Comparison of ENCODE assay signal across 8 cellular contexts in the genomic region with DNA sequence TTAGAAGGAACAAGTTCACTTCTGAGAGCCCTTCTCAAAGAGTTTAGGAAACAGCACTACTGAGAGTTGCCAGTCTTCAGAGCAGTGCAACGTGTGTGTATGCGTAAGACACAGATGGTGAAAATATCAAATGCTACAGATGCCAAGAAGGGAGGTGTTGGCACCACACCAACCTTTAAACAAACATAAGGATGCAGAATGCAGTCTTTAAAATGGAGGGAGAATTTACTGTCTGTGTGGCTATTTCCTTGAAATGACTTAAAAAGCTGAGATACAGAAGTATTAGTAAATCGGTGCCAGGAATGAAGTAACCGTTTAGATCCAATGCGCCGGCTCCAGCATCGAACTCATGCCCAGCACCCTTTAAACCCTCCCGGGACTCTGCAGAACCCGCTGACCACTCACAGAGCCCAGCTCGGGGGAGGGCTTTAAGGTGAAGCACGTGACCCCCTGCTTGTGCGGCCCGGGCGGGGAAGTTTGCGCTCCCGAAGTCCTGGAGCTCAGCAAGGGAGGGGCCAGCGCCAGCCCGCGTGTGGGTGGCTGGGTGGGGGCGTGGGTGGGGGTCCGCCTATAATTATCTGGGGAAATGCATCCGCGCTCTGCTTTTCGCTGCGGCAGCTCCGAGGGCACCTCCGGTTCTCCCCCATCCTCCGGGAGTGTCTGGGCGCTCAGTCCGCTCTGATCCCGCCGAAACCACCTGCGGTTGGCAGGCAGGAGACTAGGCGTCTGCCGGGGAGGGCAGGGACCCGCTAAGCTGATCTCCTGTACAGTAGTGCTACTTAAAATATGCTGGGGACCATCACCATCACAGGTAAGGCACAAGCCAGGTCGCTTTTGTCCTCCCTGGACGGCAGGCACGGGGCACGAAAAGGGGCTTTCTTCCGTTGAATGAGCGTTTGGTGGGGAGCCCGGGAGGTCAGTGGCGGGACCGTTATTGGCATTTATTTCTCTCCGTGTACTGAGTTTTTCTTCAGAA.
DNase-seq lines count a peak whose midpoint lies in the region; ATAC-seq and TF ChIP-seq lines count a peak whose summit lies in the region.

No MANE protein-coding gene starts in this region.

- H3K4me3 ChIP-seq in CD8-positive, alpha-beta T cell (ENCODE audit: low read depth, low read length): peak overlapping the region; percentile 24
- H3K4me3 ChIP-seq in KMS-11 (IDR thresholded peaks at IDR 0.05; ENCODE audit: insufficient read depth, low read depth, low read length): no peak overlapping the region
- peak overlapping the region; percentile 26 to 55 for H3K4me3 ChIP-seq in esophagus (ENCODE audit: low read depth in 1 of 2, low read length in 2 of 2)
- H3K4me3 ChIP-seq in mucosa of stomach (ENCODE audit: low read length): no peak overlapping the region
- H3K4me3 ChIP-seq in uterus: peak overlapping the region; percentile 44 to 54

- no peaks in the 10 kb centered on the region for H3K36me3 Mint-ChIP-seq in CD8-positive, alpha-beta T cell

- CTCF ChIA-PET in CD8-positive, alpha-beta T cell (lab: Charles Lee): interaction anchor here (0.5 to 8.3 kb wide), 47 partner anchors 9 to 907 kb away, joined by 3 to 242 read pairs (median 6); no protein-coding TSS in a partner anchor

- H4K20me1 ChIP-seq in KMS-11 (ENCODE audit: insufficient read depth): no peaks in the 10 kb centered on the region

- peaks cover 21% of the 10 kb centered on the region for H3K4me1 Mint-ChIP-seq in CD8-positive, alpha-beta T cell (ENCODE audit: low read depth)

- peaks cover 16% of the 10 kb centered on the region for H3K4me1 ChIP-seq in CD8-positive, alpha-beta T cell (ENCODE audit: insufficient read depth, low read length)
- peaks cover 23% of the 10 kb centered on the region for H3K4me1 ChIP-seq in KMS-11 (ENCODE audit: low read depth, poor library complexity, severe bottlenecking)
- H3K4me1 ChIP-seq in esophagus (ENCODE audit: control insufficient read depth in 2 of 2, insufficient read depth in 2 of 2, low read length in 1 of 2): peaks cover 2 to 4% of the 10 kb centered on the region in 2 donors
- H3K4me1 ChIP-seq in mucosa of stomach (ENCODE audit: control insufficient read depth, insufficient read depth, low read length): peaks cover 15% of the 10 kb centered on the region
- H3K4me1 ChIP-seq in uterus: no peaks in the 10 kb centered on the region

- no peak for TF ChIP-seq POLR2A in uterus (IDR thresholded peaks at IDR 0.05)

- POLR2A ChIA-PET in CD8-positive, alpha-beta T cell (lab: Charles Lee): interaction anchor here (0.6 to 1.3 kb wide), 5 partner anchors 10 to 1633 kb away, joined by 3 to 5 read pairs (median 3); no protein-coding TSS in a partner anchor

- no peaks in the 10 kb centered on the region for H3K9me3 ChIP-seq in CD8-positive, alpha-beta T cell (ENCODE audit: low read length)
- H3K9me3 ChIP-seq in esophagus (ENCODE audit: control insufficient read depth in 2 of 2, insufficient read depth in 1 of 2, low read depth in 1 of 2, low read length in 1 of 2): no peaks in the 10 kb centered on the region
- no peaks in the 10 kb centered on the region for H3K9me3 ChIP-seq in mucosa of stomach (ENCODE audit: control insufficient read depth, low read length)
- no peaks in the 10 kb centered on the region for H3K9me3 ChIP-seq in uterus

- H3K9ac ChIP-seq in KMS-11 (no peak overlapping the region), mucosa of stomach (ENCODE audit: low read length) (peak overlapping the region; percentile 17)

- intact Hi-C loops in CD8-positive, alpha-beta T cell (cut with DNase I, micrococcal nuclease): loop anchor here in 1 of 2 experiments (10.0 kb wide), 1 partner anchor 911 kb away; no protein-coding TSS in a partner anchor
- intact Hi-C loops in uterus (cut with DNase I; ENCODE audit: low total_unique reads): loop anchor here (10.0 kb wide), 1 partner anchor 81 kb away; no protein-coding TSS in a partner anchor

- no peaks in the 10 kb centered on the region for H3K36me3 ChIP-seq in CD8-positive, alpha-beta T cell (ENCODE audit: insufficient read depth, low read length)
- H3K36me3 ChIP-seq in KMS-11 (ENCODE audit: insufficient read depth) (no peaks in the 10 kb centered on the region), esophagus (ENCODE audit: control insufficient read depth in 2 of 2, insufficient read depth in 2 of 2, low read length in 1 of 2) (no peaks in the 10 kb centered on the region), mucosa of stomach (ENCODE audit: control insufficient read depth, insufficient read depth, low read length) (no peaks in the 10 kb centered on the region), uterus (no peaks in the 10 kb centered on the region)

- H3K4me2 ChIP-seq in KMS-11: peak overlapping the region; percentile 51

- 2% methylated on average over 46 of the region's 46 CpGs for WGBS in esophagus, 2 donors

- no peaks in the 10 kb centered on the region for H3K9me3 Mint-ChIP-seq in CD8-positive, alpha-beta T cell

- ATAC-seq in CD8-positive, alpha-beta T cell: peak; percentile 41
- no peak for ATAC-seq in HG02938 (IDR thresholded peaks at IDR 0.05; ENCODE audit: unreplicated experiment)

- no peak overlapping the region for H3K27ac ChIP-seq in CD8-positive, alpha-beta T cell (ENCODE audit: low read depth, low read length)
- H3K27ac ChIP-seq in KMS-11 (no peak overlapping the region), esophagus (ENCODE audit: low read depth in 2 of 2, low read length in 1 of 2) (peak overlapping the region; percentile 67 to 68), uterus (peak overlapping the region; percentile 73 to 80)

- H3K27ac Mint-ChIP-seq in CD8-positive, alpha-beta T cell: no peak overlapping the region

- DNase-seq in CD8-positive, alpha-beta T cell: peak in 3 of 7 experiments; percentile 18 to 50 (median 23)
- DNase-seq in activated CD4-positive, alpha-beta T cell treated with anti-CD3 and anti-CD28 coated beads, Interleukin-2, amount 50 U/mL, for 4 hours: peak; percentile 3 to 6
- DNase-seq in uterus (peak; percentile 63 to 70), islet precursor cell (no peak)

- no peaks in the 10 kb centered on the region for H3K27me3 ChIP-seq in CD8-positive, alpha-beta T cell (ENCODE audit: insufficient read depth, low read length)
- peaks cover 6% of the 10 kb centered on the region; the same call in 1 of the 2 replicates for H3K27me3 ChIP-seq in KMS-11 (ENCODE audit: insufficient read depth, low read depth)
- H3K27me3 ChIP-seq in esophagus (ENCODE audit: control insufficient read depth in 1 of 2, insufficient read depth in 2 of 2, low read length in 2 of 2): peaks cover 0 to 4% of the 10 kb centered on the region in 2 donors
- peaks cover 25% of the 10 kb centered on the region for H3K27me3 ChIP-seq in mucosa of stomach (ENCODE audit: control insufficient read depth, insufficient read depth, low read length)
- H3K27me3 ChIP-seq in uterus: no peaks in the 10 kb centered on the region

- H3K4me3 Mint-ChIP-seq in CD8-positive, alpha-beta T cell: peak overlapping the region; percentile 82

- no peak for TF ChIP-seq CTCF in CD8-positive, alpha-beta T cell (IDR thresholded peaks at IDR 0.05)
- TF ChIP-seq CTCF in KMS-11 (conservative IDR thresholded peaks at IDR 0.05; ENCODE audit: low read depth, low read length): no peak
- peak in 1 of 4 experiments; percentile 14 for TF ChIP-seq CTCF in uterus (IDR thresholded peaks at IDR 0.05)

- peaks cover 43% of the 10 kb centered on the region for H3K27me3 Mint-ChIP-seq in CD8-positive, alpha-beta T cell (ENCODE audit: low read depth)

- no peaks in the 10 kb centered on the region for H3K79me2 ChIP-seq in KMS-11 (ENCODE audit: insufficient read depth, low read depth)

- peak overlapping the region; percentile 88 for H2AFZ ChIP-seq in KMS-11 (ENCODE audit: low read depth)

Comparison
In these comparisons a context has a peak if more than half of its experiments do, and no peak if none do; other contexts are left out.
1. H3K27ac ChIP-seq: peak in esophagus (2 of 2) and uterus (2 of 2); none in CD8-positive, alpha-beta T cell (single experiment) and KMS-11 (single experiment).
2. H3K4me3 ChIP-seq: peak in CD8-positive, alpha-beta T cell (single experiment), esophagus (2 of 2) and uterus (2 of 2); none in KMS-11 (single experiment) and mucosa of stomach (single experiment).